Comparison of ENCODE assay signal across 13 cellular contexts in the genomic region with DNA sequence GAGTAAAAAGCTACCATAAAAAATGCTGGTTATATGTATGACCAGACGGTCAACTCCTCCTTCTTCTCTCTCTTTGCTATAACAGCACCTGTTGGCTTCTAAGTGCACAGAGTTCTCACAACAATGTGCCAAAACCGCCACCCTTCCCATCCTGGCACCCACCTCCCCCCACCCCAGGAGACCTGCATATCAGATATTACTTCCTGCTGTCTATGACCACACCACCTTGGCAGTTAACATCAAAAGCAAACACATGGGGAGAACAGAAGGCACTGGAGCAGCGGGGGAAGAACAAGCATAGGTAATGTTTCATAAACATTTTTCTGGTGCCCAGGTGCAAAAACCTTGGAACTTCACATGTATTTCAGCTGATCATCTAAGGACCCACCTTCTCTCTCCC. TPM values are rescaled to one million over a fixed set of nuclear protein-coding genes. Genes with fewer than 3 reads are reported as not detected.
DNase-seq lines count a peak whose midpoint lies in the region; ATAC-seq, FAIRE-seq and TF ChIP-seq lines count a peak whose summit lies in the region.
"Had no signal": no experiment of that assay in that cellular context is flagged by ENCODE, and none has a peak within 500 bp of the region (broad histone marks: within the 10 kb centered on the region; RNA-seq: fewer than 3 reads in every experiment).

No MANE protein-coding gene starts in this region.

- BruUV-seq in PC-3 (replicated peaks; lab: Mats Ljungman, UMichigan) = no TSS peak
- no TSS peak for BruUV-seq in HepG2 (replicated peaks; lab: Mats Ljungman, UMichigan)

- H3K79me2 ChIP-seq in PC-3 (ENCODE audit: low read length) = peaks cover 100% of the 10 kb centered on the region
- H3K79me2 ChIP-seq in HepG2 (ENCODE audit: insufficient read depth, low read length) = peaks cover 99% of the 10 kb centered on the region

- DNase-seq in CD8-positive, alpha-beta T cell = peak in 1 of 7 experiments; percentile 47
- peak; percentile 78 for DNase-seq in HT-29 (ENCODE audit: low spot score)
- DNase-seq in PC-3 = peak; percentile 72
- no peak for DNase-seq in HepG2 (ENCODE audit: low spot score)
- no peak for DNase-seq in posterior vena cava (ENCODE audit: low spot score)
- DNase-seq in G401 (ENCODE audit: low spot score) = no peak
- DNase-seq: H9, naive B cell had no signal

- no peaks in the 10 kb centered on the region for H3K9me3 ChIP-seq in CD8-positive, alpha-beta T cell (ENCODE audit: low read length)
- H3K9me3 ChIP-seq in PC-3 (ENCODE audit: low read length) (no peaks in the 10 kb centered on the region), HepG2 (ENCODE audit: low read length) (no peaks in the 10 kb centered on the region)

- no peak overlapping the region for H3K4me3 ChIP-seq in CD8-positive, alpha-beta T cell (ENCODE audit: low read depth, low read length)
- H3K4me3 ChIP-seq in PC-3 (ENCODE audit: low read length) (no peak overlapping the region), HepG2 (replicated peaks in 1 of 3; ENCODE audit: insufficient read depth in 1 of 3, low read depth in 2 of 3, low read length in 3 of 3) (no peak overlapping the region)

- WGBS in HepG2 (ENCODE audit: low lambda C conversion rate) = 96% methylated on average over 3 of the region's 3 CpGs

- H3K4me3 Mint-ChIP-seq in CD8-positive, alpha-beta T cell = no peak overlapping the region
- H3K4me3 Mint-ChIP-seq: dendritic cell treated with granulocyte-macrophage colony-stimulating factor and Interleukin-4, amounts not matched to agents 40 ng/mL and 50 ng/mL, for 4 days; H9; naive B cell had no signal

- in situ Hi-C loops in HepG2 (cut with HindIII; ENCODE audit: extremely low pct_ligation_motif_present, low pct_unique_long_range_greater_than_20kb) = no loop called here
- in situ Hi-C loops in G401 (cut with HindIII; ENCODE audit: low sequenced_read_pairs) = no loop called here

- ATAC-seq in CD8-positive, alpha-beta T cell = peak; percentile 48
- peak; percentile 57 for ATAC-seq in PC-3
- no peak; the same call in 2 of the 3 replicates for ATAC-seq in HepG2
- ATAC-seq in HG02642 (IDR thresholded peaks at IDR 0.05; ENCODE audit: poor library complexity, unreplicated experiment) = no peak
- no peak for ATAC-seq in HG02759 (IDR thresholded peaks at IDR 0.05; ENCODE audit: unreplicated experiment)

- no peaks in the 10 kb centered on the region for H3K9me3 Mint-ChIP-seq in CD8-positive, alpha-beta T cell
- H3K9me3 Mint-ChIP-seq: dendritic cell treated with granulocyte-macrophage colony-stimulating factor and Interleukin-4, amounts not matched to agents 40 ng/mL and 50 ng/mL, for 4 days; H9; naive B cell had no signal

- no peaks in the 10 kb centered on the region for H3K9me2 ChIP-seq in PC-3 (replicated peaks; ENCODE audit: low read length)

- H2AFZ ChIP-seq in PC-3 (ENCODE audit: low read length) = no peak overlapping the region
- H2AFZ ChIP-seq in HepG2 (ENCODE audit: low read length) = no peak overlapping the region

- no peak overlapping the region for H3K27ac Mint-ChIP-seq in CD8-positive, alpha-beta T cell
- H3K27ac Mint-ChIP-seq: activated naive CD4-positive, alpha-beta T cell treated with anti-CD3 and anti-CD28 coated beads, Interleukin-2, amount 50 U/mL, for 72 hours; dendritic cell treated with granulocyte-macrophage colony-stimulating factor and Interleukin-4, amounts not matched to agents 40 ng/mL and 50 ng/mL, for 4 days; H9 had no signal

- CTCF ChIA-PET in CD8-positive, alpha-beta T cell (lab: Charles Lee) = no interaction called here
- CTCF ChIA-PET in PC-3 (lab: Charles Lee) = no interaction called here
- CTCF ChIA-PET in HepG2 (lab: Yijun Ruan, JAX; ENCODE audit: low intra/inter-chr PET ratio, low total read pairs) = no interaction called here

- TF ChIP-seq POLR2A in HepG2 (IDR thresholded peaks at IDR 0.05; ENCODE audit: insufficient read depth in 1 of 2, low read depth in 2 of 2, low read length in 2 of 2) = no peak

- POLR2A ChIA-PET in CD8-positive, alpha-beta T cell (lab: Charles Lee) = interaction anchor here (0.6 to 1.4 kb wide), 2 partner anchors 9 to 91 kb away, joined by 3 to 5 read pairs; no protein-coding TSS in a partner anchor
- POLR2A ChIA-PET in PC-3 (lab: Charles Lee; ENCODE audit: unreplicated experiment) (interaction anchor here (0.6 kb wide), 1 partner anchor 24 kb away, joined by 3 read pairs; no protein-coding TSS in a partner anchor), HepG2 (lab: Yijun Ruan, JAX) (interaction anchor here (1.0 kb wide), 1 partner anchor 38 kb away, joined by 3 read pairs; no protein-coding TSS in a partner anchor)

- TF ChIP-seq EP300 in HepG2 (IDR thresholded peaks at IDR 0.05; ENCODE audit: low read depth in 2 of 2, low read length in 2 of 2) (no peak), HepG2 (CRISPR knock-in tag; IDR thresholded peaks at IDR 0.05; ENCODE audit: borderline replicate concordance) (no peak)

- H3F3A ChIP-seq in PC-3 (ENCODE audit: low read length, unreplicated experiment) = peaks cover 11% of the 10 kb centered on the region

- H3K27me3 Mint-ChIP-seq in CD8-positive, alpha-beta T cell (ENCODE audit: low read depth) = no peaks in the 10 kb centered on the region

- no peak overlapping the region for H3K9ac ChIP-seq in PC-3 (ENCODE audit: low read length)
- no peak overlapping the region for H3K9ac ChIP-seq in HepG2 (ENCODE audit: insufficient read depth, low read depth, low read length)
- H3K9ac ChIP-seq: KMS-11 had no signal

- no peak for TF ChIP-seq RAD21 in HepG2 (CRISPR knock-in tag; IDR thresholded peaks at IDR 0.05)

- H3K4me2 ChIP-seq in PC-3 (ENCODE audit: low read length) (peak overlapping the region; percentile 46; the same call in 1 of the 2 replicates), HepG2 (ENCODE audit: low read depth, low read length) (no peak overlapping the region)

- no peaks in the 10 kb centered on the region for H3K27me3 ChIP-seq in CD8-positive, alpha-beta T cell (ENCODE audit: insufficient read depth, low read length)
- no peaks in the 10 kb centered on the region for H3K27me3 ChIP-seq in PC-3 (ENCODE audit: low read length)
- H3K27me3 ChIP-seq in HepG2 (ENCODE audit: control insufficient read depth in 1 of 2, insufficient read depth in 2 of 2, low read length in 2 of 2) = no peaks in the 10 kb centered on the region

- intact Hi-C loops in CD8-positive, alpha-beta T cell (cut with DNase I, micrococcal nuclease) = no loop called here
- intact Hi-C loops in PC-3 (cut with micrococcal nuclease) = no loop called here
- intact Hi-C loops in HepG2 (cut with micrococcal nuclease; ENCODE audit: unreplicated experiment) = no loop called here
- intact Hi-C loops in posterior vena cava (cut with DNase I) = loop anchor here in 1 of 2 donors (1.0 kb wide), 1 partner anchor 33 kb away; no protein-coding TSS in a partner anchor

- H3K27ac ChIP-seq in CD8-positive, alpha-beta T cell (ENCODE audit: low read depth, low read length) = no peak overlapping the region
- H3K27ac ChIP-seq in PC-3 (ENCODE audit: low read length) (peak overlapping the region; percentile 32; the same call in 1 of the 2 replicates), HepG2 (ENCODE audit: extremely low read length, insufficient read depth, low read length) (no peak overlapping the region)
- H3K27ac ChIP-seq: KMS-11 had no signal

- H3K36me3 Mint-ChIP-seq in CD8-positive, alpha-beta T cell = no peaks in the 10 kb centered on the region

- H3K4me1 Mint-ChIP-seq in CD8-positive, alpha-beta T cell (ENCODE audit: low read depth) = peaks cover 26% of the 10 kb centered on the region

- FAIRE-seq in HepG2 (lab: Jason Lieb, UNC) = no peak

- H3K36me3 ChIP-seq in CD8-positive, alpha-beta T cell (ENCODE audit: insufficient read depth, low read length) = no peaks in the 10 kb centered on the region
- H3K36me3 ChIP-seq in PC-3 (ENCODE audit: low read depth, low read length) = 0 out of 2 replicates have a peak, but pooled peaks cover 3% of the 10 kb centered on the region
- peaks cover 8 to 11% of the 10 kb centered on the region in 2 experiments; a peak in 4 of 5 replicates for H3K36me3 ChIP-seq in HepG2 (replicated peaks in 1 of 2; ENCODE audit: control insufficient read depth in 1 of 2, insufficient read depth in 2 of 2, low read length in 2 of 2)

- peaks cover 22% of the 10 kb centered on the region for H4K20me1 ChIP-seq in PC-3 (ENCODE audit: low read length)
- H4K20me1 ChIP-seq in HepG2 (ENCODE audit: insufficient read depth, low read length) = peaks cover 99% of the 10 kb centered on the region

- peaks cover 9% of the 10 kb centered on the region for H3K4me1 ChIP-seq in CD8-positive, alpha-beta T cell (ENCODE audit: insufficient read depth, low read length)
- H3K4me1 ChIP-seq in PC-3 (ENCODE audit: insufficient read depth, low read length) (peaks cover 71% of the 10 kb centered on the region), HepG2 (ENCODE audit: insufficient read depth, low read length) (peaks cover 73% of the 10 kb centered on the region)

- no peak for TF ChIP-seq CTCF in CD8-positive, alpha-beta T cell (IDR thresholded peaks at IDR 0.05)
- TF ChIP-seq CTCF in PC-3 (conservative IDR thresholded peaks at IDR 0.05; ENCODE audit: low read depth, low read length) (no peak), HepG2 (CRISPR knock-in tag; IDR thresholded peaks at IDR 0.05) (no peak)

RNA-seq across cellular contexts. Expression of gene SPRED2, which starts 15.5 kb away (rescaled TPM):
- 1 to 10 TPM; 2.3 to 2.5 TPM for total RNA-seq in CD8-positive, alpha-beta T cell
- total RNA-seq in HT-29 (2014; rRNA removed; shearing (Covaris generic)) = 18.1 and 20.1 TPM in 2 replicates
- 16.2 and 18.1 TPM in 2 replicates for total RNA-seq in PC-3 (2014; rRNA removed)
- total RNA-seq in HepG2 (2016; rRNA removed; fragmentation: Illumina TruSeq; extraction: Trizol) = 13.0 and 17.7 TPM in 2 replicates
- total RNA-seq in HepG2 (2016; cell fraction: cytosol; rRNA removed; fragmentation: Illumina TruSeq; extraction: Trizol; ENCODE audit: low read depth) = 8.2 and 14.6 TPM in 2 replicates
- total RNA-seq in HepG2 (2016; cell fraction: insoluble cytoplasmic fraction; rRNA removed; fragmentation: Illumina TruSeq; extraction: Trizol) = 13.6 and 15.0 TPM in 2 replicates
- 14.7 and 17.3 TPM in 2 replicates for total RNA-seq in HepG2 (2016; cell fraction: membrane; rRNA removed; fragmentation: Illumina TruSeq; extraction: Trizol)
- 17.1 and 21.0 TPM in 2 replicates for total RNA-seq in HepG2 (2016; cell fraction: nucleus; rRNA removed; fragmentation: Illumina TruSeq; extraction: Trizol)
- 34.4 and 37.0 TPM in 2 replicates for polyA plus RNA-seq in HepG2 (2011; rRNA removed)
- polyA plus RNA-seq in HepG2 (2011; cell fraction: cytosol; rRNA removed) = 35.1 and 36.7 TPM in 2 replicates
- 42.3 and 51.3 TPM in 2 replicates for polyA plus RNA-seq in HepG2 (2011; cell fraction: nucleus; rRNA removed)
- 50.2 and 57.7 TPM in 2 replicates for polyA plus RNA-seq in HepG2 (2012)
- polyA plus RNA-seq in HepG2 (2016; cell fraction: cytosol; fragmentation: Illumina TruSeq; extraction: Trizol; ENCODE audit: low read depth) = 7.2 and 7.7 TPM in 2 replicates
- polyA plus RNA-seq in HepG2 (2016; cell fraction: insoluble cytoplasmic fraction; fragmentation: Illumina TruSeq; extraction: Trizol; ENCODE audit: low read depth) = 35.3 and 42.4 TPM in 2 replicates
- 18.9 and 19.9 TPM in 2 replicates for polyA plus RNA-seq in HepG2 (2016; cell fraction: membrane; fragmentation: Illumina TruSeq; extraction: Trizol; ENCODE audit: low read depth)
- 39.6 and 40.2 TPM in 2 replicates for polyA plus RNA-seq in HepG2 (2016; cell fraction: nucleus; fragmentation: Illumina TruSeq; extraction: Trizol; ENCODE audit: insufficient read depth, low read depth)
- 4.9 and 74.4 TPM in 2 replicates for polyA minus RNA-seq in HepG2 (2011; rRNA and poly(A)+ RNA removed; ENCODE audit: low replicate concordance)
- polyA minus RNA-seq in HepG2 (2011; cell fraction: cytosol; rRNA and poly(A)+ RNA removed) = 42.6 and 50.6 TPM in 2 replicates
- polyA minus RNA-seq in HepG2 (2011; cell fraction: nucleus; rRNA and poly(A)+ RNA removed) = 36.3 and 43.9 TPM in 2 replicates
- total RNA-seq in posterior vena cava = 10 to 100 TPM; 21.9 to 28.3 TPM
- 4.1 and 7.5 TPM in 2 replicates for total RNA-seq in G401 (2014; rRNA removed; shearing (Covaris generic))

Comparison
In these comparisons a context has a peak if more than half of its experiments do, and no peak if none do; other contexts are left out.
1. ATAC-seq: peak in CD8-positive, alpha-beta T cell (single experiment) and PC-3 (single experiment); none in HepG2 (single experiment), HG02642 (single experiment) and HG02759 (single experiment).
2. DNase-seq: peak in HT-29 (single experiment) and PC-3 (single experiment); none in HepG2 (single experiment), posterior vena cava (single experiment) and G401 (single experiment).